Comparison of ENCODE assay signal across 9 cellular contexts in genomic region chr18:49359732-49360444, GRCh38.
DNase-seq lines count a peak whose midpoint lies in the region; ATAC-seq, FAIRE-seq and TF ChIP-seq lines count a peak whose summit lies in the region.
"Had no signal": no experiment of that assay in that cellular context is flagged by ENCODE, and none has a peak within 500 bp of the region (broad histone marks: within the 10 kb centered on the region; RNA-seq: fewer than 3 reads in every experiment).

No MANE protein-coding gene starts in this region.

- POLR2A ChIA-PET in activated naive CD8-positive, alpha-beta T cell treated with anti-CD3 and anti-CD28 coated beads, Interleukin-2, amount 10 ng/mL, durations not matched to agents 7 days and 5 days (lab: Charles Lee): no interaction called here

- peaks cover 14% of the 10 kb centered on the region for H3K4me1 Mint-ChIP-seq in activated naive CD8-positive, alpha-beta T cell treated with anti-CD3 and anti-CD28 coated beads, Interleukin-2, amount 10 ng/mL, durations not matched to agents 7 days and 5 days
- H3K4me1 Mint-ChIP-seq in naive B cell (peaks cover 18 to 22% (median 19%) of the 10 kb centered on the region in 3 donors), nephron progenitor cell (peaks cover 6% of the 10 kb centered on the region)

- H3K27me3 Mint-ChIP-seq in activated naive CD8-positive, alpha-beta T cell treated with anti-CD3 and anti-CD28 coated beads, Interleukin-2, amount 10 ng/mL, durations not matched to agents 7 days and 5 days: no peaks in the 10 kb centered on the region
- H3K27me3 Mint-ChIP-seq in naive B cell: no peaks in the 10 kb centered on the region
- peaks cover 4% of the 10 kb centered on the region for H3K27me3 Mint-ChIP-seq in nephron progenitor cell (ENCODE audit: low read depth, poor library complexity)
- H3K27me3 Mint-ChIP-seq: brain had no signal

- peaks cover 15% of the 10 kb centered on the region for H3K36me3 Mint-ChIP-seq in activated naive CD8-positive, alpha-beta T cell treated with anti-CD3 and anti-CD28 coated beads, Interleukin-2, amount 10 ng/mL, durations not matched to agents 7 days and 5 days
- H3K36me3 Mint-ChIP-seq in naive B cell: peaks cover 18 to 34% of the 10 kb centered on the region in 2 donors
- H3K36me3 Mint-ChIP-seq in nephron progenitor cell (ENCODE audit: low read depth): peaks cover 24% of the 10 kb centered on the region

- FAIRE-seq in GM18507 (lab: Jason Lieb, UNC): peak; percentile 36

- H3K27ac Mint-ChIP-seq in activated naive CD8-positive, alpha-beta T cell treated with anti-CD3 and anti-CD28 coated beads, Interleukin-2, amount 10 ng/mL, durations not matched to agents 7 days and 5 days: no peak overlapping the region
- H3K27ac Mint-ChIP-seq in naive B cell (peak overlapping the region in 4 of 6 donors; percentile 11 to 75 (median 44)), nephron progenitor cell (no peak overlapping the region)

- no peaks in the 10 kb centered on the region for H3K9me3 Mint-ChIP-seq in activated naive CD8-positive, alpha-beta T cell treated with anti-CD3 and anti-CD28 coated beads, Interleukin-2, amount 10 ng/mL, durations not matched to agents 7 days and 5 days
- no peaks in the 10 kb centered on the region for H3K9me3 Mint-ChIP-seq in naive B cell
- H3K9me3 Mint-ChIP-seq in nephron progenitor cell: no peaks in the 10 kb centered on the region
- H3K9me3 Mint-ChIP-seq: brain had no signal

- TF ChIP-seq CTCF in nephron progenitor cell (IDR thresholded peaks at IDR 0.05): no peak

- peak; percentile 55 for ATAC-seq in HG02852 (IDR thresholded peaks at IDR 0.05; ENCODE audit: unreplicated experiment)
- no peak for ATAC-seq in activated naive CD8-positive, alpha-beta T cell treated with anti-CD3 and anti-CD28 coated beads, Interleukin-2, amount 10 ng/mL, durations not matched to agents 7 days and 5 days (ENCODE audit: low read depth)
- ATAC-seq in naive B cell (ENCODE audit: low read depth in 2 of 2): peak; percentile 64 to 87
- no peak for ATAC-seq in GM21390 (IDR thresholded peaks at IDR 0.05; ENCODE audit: unreplicated experiment)

- DNase-seq in GM18507 (ENCODE audit: extremely low spot score, insufficient read length, low read depth): peak; percentile 14
- no peak for DNase-seq in activated naive CD8-positive, alpha-beta T cell treated with anti-CD3 and anti-CD28 coated beads, Interleukin-2, amount 10 ng/mL, durations not matched to agents 7 days and 5 days
- DNase-seq in naive B cell: peak; percentile 7
- no peak for DNase-seq in nucleus accumbens (lab: John Stamatoyannopoulos, UW)
- DNase-seq in nephron progenitor cell: no peak
- DNase-seq in middle frontal gyrus (ENCODE audit: extremely low spot score, low spot score): no peak

- H3K4me3 Mint-ChIP-seq in activated naive CD8-positive, alpha-beta T cell treated with anti-CD3 and anti-CD28 coated beads, Interleukin-2, amount 10 ng/mL, durations not matched to agents 7 days and 5 days: peak overlapping the region; percentile 35
- H3K4me3 Mint-ChIP-seq in naive B cell (peak overlapping the region in 1 of 8 donors; percentile 6), nephron progenitor cell (no peak overlapping the region)
- H3K4me3 Mint-ChIP-seq: brain had no signal

Comparison
In these comparisons a context has a peak if more than half of its experiments do, and no peak if none do; other contexts are left out.
1. DNase-seq: peak in GM18507 (single experiment) and naive B cell (single experiment); none in activated naive CD8-positive, alpha-beta T cell treated with anti-CD3 and anti-CD28 coated beads, Interleukin-2, amount 10 ng/mL, durations not matched to agents 7 days and 5 days (single experiment), nucleus accumbens (0 of 56), nephron progenitor cell (single experiment) and middle frontal gyrus (single experiment).
2. ATAC-seq: peak in HG02852 (single experiment) and naive B cell (2 of 2); none in activated naive CD8-positive, alpha-beta T cell treated with anti-CD3 and anti-CD28 coated beads, Interleukin-2, amount 10 ng/mL, durations not matched to agents 7 days and 5 days (single experiment) and GM21390 (single experiment).
3. H3K27ac Mint-ChIP-seq: peak in naive B cell (4 of 6); none in activated naive CD8-positive, alpha-beta T cell treated with anti-CD3 and anti-CD28 coated beads, Interleukin-2, amount 10 ng/mL, durations not matched to agents 7 days and 5 days (single experiment) and nephron progenitor cell (single experiment).